ENCODE assay signal across 10 cellular contexts in genomic region chr1:198638441-198638840, GRCh38. TPM values are rescaled to one million over a fixed set of nuclear protein-coding genes. Genes with fewer than 3 reads are reported as not detected.
DNase-seq lines count a peak whose midpoint lies in the region; ATAC-seq and TF ChIP-seq lines count a peak whose summit lies in the region.
"Had no signal": no experiment of that assay in that cellular context is flagged by ENCODE, and none has a peak within 500 bp of the region (broad histone marks: within the 10 kb centered on the region; RNA-seq: fewer than 3 reads in every experiment).

No MANE protein-coding gene starts in this region.

- H3K36me3 ChIP-seq in BE2C: no peaks in the 10 kb centered on the region

- peaks cover 11% of the 10 kb centered on the region for H3K4me1 ChIP-seq in BE2C

- peak; percentile 2 for TF ChIP-seq POLR2A in erythroblast (IDR thresholded peaks at IDR 0.05; ENCODE audit: low read length)

- no peaks in the 10 kb centered on the region for H3K9me3 ChIP-seq in BE2C

- DNase-seq in erythroblast (lab: John Stamatoyannopoulos, UW): no peak
- DNase-seq in activated gamma-delta T cell (lab: John Stamatoyannopoulos, UW): no peak
- no peak for DNase-seq in DMS 273 (lab: John Stamatoyannopoulos, UW; ENCODE audit: unreplicated experiment)
- DNase-seq in BE2C: no peak
- DNase-seq: NCI-H69, substantia nigra had no signal

- no peak overlapping the region for H3K4me3 ChIP-seq in BE2C (ENCODE audit: low read depth, low read length)

- ATAC-seq in GM18498 (IDR thresholded peaks at IDR 0.05; ENCODE audit: unreplicated experiment) (peak; percentile 29), GM21360 (IDR thresholded peaks at IDR 0.05; ENCODE audit: unreplicated experiment) (peak; percentile 12), HG03558 (IDR thresholded peaks at IDR 0.05; ENCODE audit: extremely low read depth, unreplicated experiment) (peak; percentile 4), HG03342 (IDR thresholded peaks at IDR 0.05; ENCODE audit: unreplicated experiment) (no peak)

- no peak for TF ChIP-seq CTCF in BE2C (IDR thresholded peaks at IDR 0.05; ENCODE audit: low read depth, low read length)

- H3K27me3 ChIP-seq in BE2C: no peaks in the 10 kb centered on the region

RNA-seq across cellular contexts. Expression of gene PTPRC, which starts 0.4 kb away (rescaled TPM):
- polyA plus RNA-seq in BE2C (2012; ENCODE audit: insufficient read depth, insufficient read length, low read depth): 0.60 TPM
